Comparison of ENCODE assay signal across 8 cellular contexts in genomic region chr13:43787518-43787891, GRCh38. TPM values are rescaled to one million over a fixed set of nuclear protein-coding genes. Genes with fewer than 3 reads are reported as not detected.
DNase-seq lines count a peak whose midpoint lies in the region; ATAC-seq and TF ChIP-seq lines count a peak whose summit lies in the region.

No MANE protein-coding gene starts in this region.

- H3K27ac Mint-ChIP-seq in activated T-cell treated with anti-CD3 and anti-CD28 coated beads, Interleukin-2, amount 50 U/mL, for 72 hours: no peak overlapping the region

- WGBS in adipose tissue, 3 donors: 17 to 23% (median 21%) methylated on average over 9 of the region's 9 CpGs
- 18% methylated on average over 9 of the region's 9 CpGs for WGBS in liver
- 8 to 9% methylated on average over 9 of the region's 9 CpGs for WGBS in tibial nerve, 2 donors

- H3K27me3 ChIP-seq in liver (ENCODE audit: control insufficient read depth in 4 of 4, insufficient read depth in 4 of 4, low read length in 3 of 4) (peaks cover 0 to 12% (median 4%) of the 10 kb centered on the region in 4 donors), tibial nerve (peaks cover 0 to 20% of the 10 kb centered on the region in 2 donors)

- H3K9me3 Mint-ChIP-seq in activated T-cell treated with anti-CD3 and anti-CD28 coated beads, Interleukin-2, amount 50 U/mL, for 72 hours: no peaks in the 10 kb centered on the region

- H3K9ac ChIP-seq in liver (ENCODE audit: low read depth in 1 of 2, low read length in 2 of 2): no peak overlapping the region

- peaks cover 0 to 1% of the 10 kb centered on the region in 2 donors for H3K36me3 Mint-ChIP-seq in activated T-cell treated with anti-CD3 and anti-CD28 coated beads, Interleukin-2, amount 50 U/mL, for 72 hours (ENCODE audit: insufficient read depth in 2 of 2)

- H3K4me3 Mint-ChIP-seq in activated T-cell treated with anti-CD3 and anti-CD28 coated beads, Interleukin-2, amount 50 U/mL, for 72 hours: peak overlapping the region; percentile 89 to 95

- H3K9me3 ChIP-seq in liver (ENCODE audit: control insufficient read depth in 4 of 4, low read length in 3 of 4) (no peaks in the 10 kb centered on the region), tibial nerve (no peaks in the 10 kb centered on the region)

- peaks cover 4% of the 10 kb centered on the region for H3K4me1 Mint-ChIP-seq in activated T-cell treated with anti-CD3 and anti-CD28 coated beads, Interleukin-2, amount 50 U/mL, for 72 hours (ENCODE audit: low read depth)

- no peak for DNase-seq in activated T-cell treated with anti-CD3 and anti-CD28 coated beads, Interleukin-2, amount 50 U/mL, for 72 hours
- no peak for DNase-seq in activated T-cell treated with anti-CD3 and anti-CD28 coated beads, Interleukin-2, amount 50 U/mL, for 48 hours
- no peak for DNase-seq in tibial nerve (ENCODE audit: low spot score in 2 of 2)
- no peak for DNase-seq in NCI-H187 treated with DMSO at 0.1 percent for 48 hours (lab: John Stamatoyannopoulos, UW)
- DNase-seq in activated gamma-delta T cell treated with Interleukin-2 at 50 U/mL for 16 hours: no peak

- TF ChIP-seq POLR2A in tibial nerve (IDR thresholded peaks at IDR 0.05): no peak

- TF ChIP-seq EP300 in tibial nerve (IDR thresholded peaks at IDR 0.05): no peak

- TF ChIP-seq RAD21 in liver (IDR thresholded peaks at IDR 0.05): no peak

- H3K27me3 Mint-ChIP-seq in activated T-cell treated with anti-CD3 and anti-CD28 coated beads, Interleukin-2, amount 50 U/mL, for 72 hours (ENCODE audit: low read depth): peaks cover 63% of the 10 kb centered on the region

- H3K27ac ChIP-seq in adipose tissue (ENCODE audit: low read depth, low read length): peak overlapping the region; percentile 29
- H3K27ac ChIP-seq in liver (ENCODE audit: low read depth in 1 of 2, low read length in 2 of 2): no peak overlapping the region
- peak overlapping the region in 1 of 4 donors; percentile 71 for H3K27ac ChIP-seq in tibial nerve

- TF ChIP-seq CTCF in liver (IDR thresholded peaks at IDR 0.05; ENCODE audit: low read depth, low read length, missing input control) (no peak), tibial nerve (IDR thresholded peaks at IDR 0.05) (no peak)

- H3K4me3 ChIP-seq in liver (ENCODE audit: low read depth in 1 of 3, low read length in 3 of 3): peak overlapping the region in 2 of 3 donors; percentile 60 to 65
- H3K4me3 ChIP-seq in tibial nerve: peak overlapping the region; percentile 55 to 70 (median 62)

- ATAC-seq in activated T-cell treated with anti-CD3 and anti-CD28 coated beads, Interleukin-2, amount 50 U/mL, for 72 hours (replicated peaks in 1 of 2): no peak
- ATAC-seq in HG02678 (IDR thresholded peaks at IDR 0.05; ENCODE audit: unreplicated experiment): no peak

- H3K36me3 ChIP-seq in liver (ENCODE audit: control insufficient read depth in 4 of 4, insufficient read depth in 3 of 4, low read depth in 1 of 4, low read length in 3 of 4): no peaks in the 10 kb centered on the region
- no peaks in the 10 kb centered on the region for H3K36me3 ChIP-seq in tibial nerve

- H3K4me1 ChIP-seq in liver (ENCODE audit: control insufficient read depth in 4 of 4, insufficient read depth in 4 of 4, low read length in 3 of 4) (peaks cover 12 to 26% (median 22%) of the 10 kb centered on the region in 4 donors), tibial nerve (peaks cover 0 to 38% (median 10%) of the 10 kb centered on the region in 4 donors)

TF ChIP-seq in liver, 16 proteins besides CTCF, POLR2A, EP300 and RAD21:
- TF ChIP-seq HNF4A (conservative IDR thresholded peaks at IDR 0.05): no peak
- TF ChIP-seq ZBTB33 (IDR thresholded peaks at IDR 0.05): no peak
- TF ChIP-seq HNF4G (IDR thresholded peaks at IDR 0.05): no peak
- TF ChIP-seq ATF3 (IDR thresholded peaks at IDR 0.05): no peak
- no peak for TF ChIP-seq REST (IDR thresholded peaks at IDR 0.05)
- no peak for TF ChIP-seq GABPA (IDR thresholded peaks at IDR 0.05 in 1 of 2, conservative IDR thresholded peaks at IDR 0.05 in 1 of 2)
- no peak for TF ChIP-seq NR2F2 (IDR thresholded peaks at IDR 0.05)
- TF ChIP-seq YY1 (IDR thresholded peaks at IDR 0.05): no peak
- TF ChIP-seq SP1 (IDR thresholded peaks at IDR 0.05): no peak
- TF ChIP-seq EGR1 (IDR thresholded peaks at IDR 0.05; ENCODE audit: low read depth in 2 of 2): no peak
- no peak for TF ChIP-seq JUND (IDR thresholded peaks at IDR 0.05)
- TF ChIP-seq TAF1 (conservative IDR thresholded peaks at IDR 0.05): no peak
- TF ChIP-seq MAX (IDR thresholded peaks at IDR 0.05): no peak
- TF ChIP-seq RXRA (IDR thresholded peaks at IDR 0.05): no peak
- TF ChIP-seq FOXA1 (IDR thresholded peaks at IDR 0.05): no peak
- no peak for TF ChIP-seq FOXA2 (IDR thresholded peaks at IDR 0.05)

RNA-seq across cellular contexts. Expression of gene ENOX1, which starts 0.7 kb away (rescaled TPM):
- 1 to 10 TPM; 1.2 to 2.0 TPM for total RNA-seq in activated T-cell treated with anti-CD3 and anti-CD28 coated beads, Interleukin-2, amount 50 U/mL, for 72 hours
- 1 to 10 TPM in 2 of 3 donors, under 1 TPM in 1; 0.71 to 2.4 (median 2.4) TPM for polyA plus RNA-seq in adipose tissue
- total RNA-seq in liver: under 1 TPM; 0.08 to 0.33 TPM
- polyA plus RNA-seq in liver: under 1 TPM in 1 of 2 donors, not detected in 1; 0.02 TPM
- total RNA-seq in tibial nerve: 1 to 10 TPM; 2.6 to 8.2 (median 4.6) TPM
